3 cellular contexts compared by ENCODE assay signal in genomic region chr12:6745751-6746525, GRCh38.
TF ChIP-seq lines count a peak whose summit lies in the region.

No MANE protein-coding gene starts in this region.

TF ChIP-seq in liver, 16 proteins besides CTCF, POLR2A, EP300 and RAD21:
- no peak for TF ChIP-seq EGR1 (IDR thresholded peaks at IDR 0.05; ENCODE audit: low read depth in 2 of 2)
- no peak for TF ChIP-seq ATF3 (IDR thresholded peaks at IDR 0.05)
- TF ChIP-seq HNF4A (conservative IDR thresholded peaks at IDR 0.05), result no peak
- TF ChIP-seq GABPA (IDR thresholded peaks at IDR 0.05 in 1 of 2, conservative IDR thresholded peaks at IDR 0.05 in 1 of 2), result peak in 1 of 2 donors; percentile 35

TF ChIP-seq in HepG2, 621 proteins besides CTCF, POLR2A, EP300 and RAD21:
- TF ChIP-seq ZNF274 (CRISPR knock-in tag; IDR thresholded peaks at IDR 0.05) (no peak), MED13 (CRISPR knock-in tag; IDR thresholded peaks at IDR 0.05) (no peak), ZNF558 (CRISPR knock-in tag; IDR thresholded peaks at IDR 0.05; ENCODE audit: borderline replicate concordance) (no peak), DMAP1 (CRISPR knock-in tag; IDR thresholded peaks at IDR 0.05) (no peak), ZNF510 (CRISPR knock-in tag; IDR thresholded peaks at IDR 0.05; ENCODE audit: low read depth) (no peak), HNF4A (CRISPR knock-in tag; IDR thresholded peaks at IDR 0.05) (no peak), MBNL3 (CRISPR knock-in tag; conservative IDR thresholded peaks at IDR 0.05) (no peak), MEF2D (CRISPR knock-in tag; IDR thresholded peaks at IDR 0.05) (no peak), ZZZ3 (CRISPR knock-in tag; IDR thresholded peaks at IDR 0.05; ENCODE audit: borderline replicate concordance) (no peak), TAF15 (IDR thresholded peaks at IDR 0.05; ENCODE audit: low read depth, low read length, poor library complexity, severe bottlenecking) (no peak), KDM6A (CRISPR knock-in tag; IDR thresholded peaks at IDR 0.05; ENCODE audit: low read depth) (no peak), ZNF724P (CRISPR knock-in tag; IDR thresholded peaks at IDR 0.05; ENCODE audit: borderline replicate concordance) (no peak), MTF1 (CRISPR knock-in tag; IDR thresholded peaks at IDR 0.05) (no peak), HNF1A (IDR thresholded peaks at IDR 0.05; ENCODE audit: low read depth) (no peak), HNF1A (CRISPR knock-in tag; IDR thresholded peaks at IDR 0.05; ENCODE audit: borderline replicate concordance) (no peak)
TF ChIP-seq in HepG2: peak in this region for 0.

TF ChIP-seq in WTC11, 78 proteins besides CTCF, POLR2A, EP300 and RAD21:
- TF ChIP-seq USF2 (CRISPR knock-in tag; IDR thresholded peaks at IDR 0.05) (no peak), ZNF671 (CRISPR knock-in tag; IDR thresholded peaks at IDR 0.05) (no peak), ZNF281 (CRISPR knock-in tag; IDR thresholded peaks at IDR 0.05) (no peak), SMAD3 (CRISPR knock-in tag; IDR thresholded peaks at IDR 0.05; ENCODE audit: borderline replicate concordance) (no peak), PRDM15 (CRISPR knock-in tag; IDR thresholded peaks at IDR 0.05) (no peak), AR (CRISPR knock-in tag; IDR thresholded peaks at IDR 0.05) (no peak), RORB (CRISPR knock-in tag; IDR thresholded peaks at IDR 0.05) (no peak), NFE2L1 (CRISPR knock-in tag; IDR thresholded peaks at IDR 0.05) (no peak), ATF1 (CRISPR knock-in tag; IDR thresholded peaks at IDR 0.05) (no peak), MLX (CRISPR knock-in tag; IDR thresholded peaks at IDR 0.05) (no peak), ZNF219 (CRISPR knock-in tag; IDR thresholded peaks at IDR 0.05; ENCODE audit: borderline replicate concordance) (no peak), ZNF232 (CRISPR knock-in tag; IDR thresholded peaks at IDR 0.05) (no peak), IRF2 (CRISPR knock-in tag; IDR thresholded peaks at IDR 0.05; ENCODE audit: borderline replicate concordance, low read depth) (no peak), MXD4 (CRISPR knock-in tag; IDR thresholded peaks at IDR 0.05; ENCODE audit: borderline replicate concordance) (no peak), HMGXB4 (CRISPR knock-in tag; IDR thresholded peaks at IDR 0.05) (no peak), CDX4 (CRISPR knock-in tag; IDR thresholded peaks at IDR 0.05; ENCODE audit: borderline replicate concordance) (no peak), SOX15 (CRISPR knock-in tag; IDR thresholded peaks at IDR 0.05) (no peak), CREB1 (CRISPR knock-in tag; IDR thresholded peaks at IDR 0.05) (no peak)
